8 cellular contexts compared by ENCODE assay signal in genomic region chr19:47210689-47211316, GRCh38. TPM values are rescaled to one million over a fixed set of nuclear protein-coding genes. Genes with fewer than 3 reads are reported as not detected.
A peak's percentile ranks its signal among the peaks of the same experiment; 100 is the strongest.
DNase-seq lines count a peak whose midpoint lies in the region; ATAC-seq, FAIRE-seq and TF ChIP-seq lines count a peak whose summit lies in the region.

No MANE protein-coding gene starts in this region.

- DNase-seq in DMS153 treated with DMSO at 0.1 percent for 48 hours (lab: John Stamatoyannopoulos, UW; ENCODE audit: unreplicated experiment), result peak; percentile 33
- peak; percentile 57 for DNase-seq in KG1 (lab: John Stamatoyannopoulos, UW)
- DNase-seq in SJSA1 (ENCODE audit: low read depth in 1 of 2, low spot score in 2 of 2), result peak; percentile 76 to 79
- peak; percentile 78 for DNase-seq in activated gamma-delta T cell treated with anti-CD3 and anti-CD28 coated beads, Interleukin-2, amount 50 U/mL, for 16 hours (ENCODE audit: low read depth)
- peak in 5 of 6 donors; percentile 62 to 84 (median 71) for DNase-seq in pancreas
- peak; percentile 85 for DNase-seq in ureter (ENCODE audit: low spot score)

- H3K4me3 ChIP-seq in SJSA1, result no peak overlapping the region
- no peak overlapping the region for H3K4me3 ChIP-seq in gastroesophageal sphincter
- no peak overlapping the region for H3K4me3 ChIP-seq in pancreas

- intact Hi-C loops in pancreas (cut with DNase I), result no loop called here

- no peak for TF ChIP-seq POLR2A in gastroesophageal sphincter (IDR thresholded peaks at IDR 0.05)

- TF ChIP-seq EP300 in gastroesophageal sphincter (IDR thresholded peaks at IDR 0.05), result no peak

- H3K4me1 ChIP-seq in SJSA1 (replicated peaks) (peaks cover 24% of the 10 kb centered on the region), gastroesophageal sphincter (peaks cover 0 to 18% (median 0%) of the 10 kb centered on the region in 3 donors), pancreas (no peaks in the 10 kb centered on the region)

- H3K9me3 ChIP-seq in SJSA1 (replicated peaks) (no peaks in the 10 kb centered on the region), gastroesophageal sphincter (no peaks in the 10 kb centered on the region), pancreas (no peaks in the 10 kb centered on the region)

- ATAC-seq in gastroesophageal sphincter (peak; percentile 78), pancreas (peak; percentile 68 to 97 (median 90)), HG03520 (IDR thresholded peaks at IDR 0.05; ENCODE audit: unreplicated experiment) (no peak)

- 30 to 32% methylated on average over 11 to 17 of the region's 19 CpGs for WGBS in gastroesophageal sphincter (ENCODE audit: low coverage in 1 of 2), 2 donors
- 27 to 32% methylated on average over 19 of the region's 19 CpGs for WGBS in pancreas, 2 donors

- H3K27me3 ChIP-seq in SJSA1 (replicated peaks) (no peaks in the 10 kb centered on the region), gastroesophageal sphincter (no peaks in the 10 kb centered on the region), pancreas (no peaks in the 10 kb centered on the region)

- FAIRE-seq in pancreas (lab: Jason Lieb, UNC), result no peak

- peak in 3 of 4 experiments; percentile 87 to 90 (median 88) for TF ChIP-seq CTCF in gastroesophageal sphincter (IDR thresholded peaks at IDR 0.05)
- TF ChIP-seq CTCF in pancreas (IDR thresholded peaks at IDR 0.05), result peak; percentile 46 to 75 (median 64)

- peak overlapping the region; percentile 69 for H3K27ac ChIP-seq in SJSA1
- peak overlapping the region; percentile 35 to 76 (median 66) for H3K27ac ChIP-seq in gastroesophageal sphincter
- H3K27ac ChIP-seq in pancreas, result no peak overlapping the region

- H3K36me3 ChIP-seq in SJSA1, result peaks cover 62% of the 10 kb centered on the region
- H3K36me3 ChIP-seq in gastroesophageal sphincter, result peaks cover 0 to 44% of the 10 kb centered on the region in 2 donors
- H3K36me3 ChIP-seq in pancreas, result peaks cover 0 to 6% (median 5%) of the 10 kb centered on the region in 3 donors

RNA-seq across cellular contexts. Expression of gene BBC3, which starts 20.2 kb away (rescaled TPM):
- total RNA-seq in SJSA1 (2014; rRNA removed; shearing (Covaris generic)), result 4.5 and 10.1 TPM in 2 replicates
- total RNA-seq in gastroesophageal sphincter (10 to 100 TPM in 2 of 4 donors, 1 to 10 TPM in 2; 3.6 to 11.4 (median 10.2) TPM), pancreas (10 to 100 TPM in 3 of 6 donors, 1 to 10 TPM in 3; 6.8 to 19.4 (median 9.2) TPM), ureter (9.9 TPM)
- 10 to 100 TPM in 1 of 2 donors, 1 to 10 TPM in 1; 5.5 to 11.3 TPM for polyA plus RNA-seq in pancreas

RNA-seq across cellular contexts. Expression of gene CCDC9, which starts 45.5 kb away (rescaled TPM):
- total RNA-seq in SJSA1 (2014; rRNA removed; shearing (Covaris generic)), result 8.0 and 12.1 TPM in 2 replicates
- total RNA-seq in gastroesophageal sphincter, result 10 to 100 TPM; 17.3 to 36.9 (median 28.5) TPM
- 10 to 100 TPM; 24.6 to 67.3 (median 34.7) TPM for total RNA-seq in pancreas
- polyA plus RNA-seq in pancreas, result 100 to 1,000 TPM in 1 of 2 donors, 10 to 100 TPM in 1; 38.3 to 102 TPM
- 37.2 TPM for total RNA-seq in ureter

Comparison
In these comparisons a context has a peak if more than half of its experiments do, and no peak if none do; other contexts are left out.
1. DNase-seq: peak in every context shown above with its lines; median percentile 85 in ureter; 78 in activated gamma-delta T cell treated with anti-CD3 and anti-CD28 coated beads, Interleukin-2, amount 50 U/mL, for 16 hours; 78 in SJSA1; 71 in pancreas; 57 in KG1; 33 in DMS153 treated with DMSO at 0.1 percent for 48 hours.
2. H3K27ac ChIP-seq: peak in SJSA1 (single experiment) and gastroesophageal sphincter (4 of 4); none in pancreas (0 of 4).